ENCODE assay signal across 9 cellular contexts in genomic region chr1:84090447-84091244, GRCh38. TPM values are rescaled to one million over a fixed set of nuclear protein-coding genes. Genes with fewer than 3 reads are reported as not detected.
A peak's percentile ranks its signal among the peaks of the same experiment; 100 is the strongest.
DNase-seq lines count a peak whose midpoint lies in the region; ATAC-seq and TF ChIP-seq lines count a peak whose summit lies in the region.
"Had no signal": no experiment of that assay in that cellular context is flagged by ENCODE, and none has a peak within 500 bp of the region (broad histone marks: within the 10 kb centered on the region; RNA-seq: fewer than 3 reads in every experiment).

No MANE protein-coding gene starts in this region.

- DNase-seq in DMS153 (lab: John Stamatoyannopoulos, UW) (peak; percentile 64), DMS153 treated with DMSO at 0.1 percent for 48 hours (lab: John Stamatoyannopoulos, UW; ENCODE audit: unreplicated experiment) (no peak), H9 (no peak), NCI-H510A treated with DMSO at 0.1 percent for 48 hours (lab: John Stamatoyannopoulos, UW) (peak; percentile 85), mesenchymal stem cell (no peak), NOMO-1 treated with dmso at 0.1 percent for 144 hours (lab: John Stamatoyannopoulos, UW; ENCODE audit: unreplicated experiment) (no peak)
- no peak for DNase-seq in activated CD4-positive, CD25-positive, alpha-beta regulatory T cell (lab: John Stamatoyannopoulos, UW)

- peaks cover 0 to 9% (median 7%) of the 10 kb centered on the region in 3 experiments; a peak in 3 of 7 replicates for H3K36me3 Mint-ChIP-seq in H9 (ENCODE audit: insufficient read depth in 1 of 3, low read depth in 3 of 3)

- H3K9me3 Mint-ChIP-seq in H9: peaks cover 3 to 7% of the 10 kb centered on the region in 2 experiments; a peak in 3 of 5 replicates

- H3K27me3 Mint-ChIP-seq in H9 (ENCODE audit: low read depth): no peaks in the 10 kb centered on the region

- H3K4me2 ChIP-seq in H9 (ENCODE audit: insufficient read depth, insufficient read length, low read length) (no peak overlapping the region), mesenchymal stem cell (ENCODE audit: low read length, poor library complexity, severe bottlenecking) (no peak overlapping the region)

- H3K4me1 ChIP-seq in H9 (ENCODE audit: insufficient read depth, low read length): no peaks in the 10 kb centered on the region
- H3K4me1 ChIP-seq in mesenchymal stem cell (ENCODE audit: control insufficient read depth, insufficient read depth, low read depth, low read length): peaks cover 8% of the 10 kb centered on the region

- H4K91ac ChIP-seq in H9 (ENCODE audit: insufficient read length, low read depth, low read length) (no peak overlapping the region), mesenchymal stem cell (ENCODE audit: low read length) (no peak overlapping the region)

- H2BK5ac ChIP-seq in H9 (ENCODE audit: insufficient read length, low read length) (no peak overlapping the region), mesenchymal stem cell (ENCODE audit: low read depth, low read length, poor library complexity, severe bottlenecking) (no peak overlapping the region)

- H3K4ac ChIP-seq in H9 (ENCODE audit: low read depth, low read length) (no peak overlapping the region), mesenchymal stem cell (ENCODE audit: low read depth in 1 of 2, low read length in 2 of 2) (no peak overlapping the region)

- H2BK20ac ChIP-seq in H9 (ENCODE audit: low read depth, low read length, poor library complexity, severe bottlenecking): no peak overlapping the region

- H3K9ac ChIP-seq in H9 (ENCODE audit: extremely low read depth, insufficient read length, low read length) (no peak overlapping the region), mesenchymal stem cell (ENCODE audit: low read length) (no peak overlapping the region)

- H3K79me1 ChIP-seq in H9 (ENCODE audit: insufficient read depth, low read depth, low read length, poor library complexity, severe bottlenecking) (no peaks in the 10 kb centered on the region), mesenchymal stem cell (replicated peaks; ENCODE audit: low read length, poor library complexity, severe bottlenecking) (peaks cover 13% of the 10 kb centered on the region)

- H3K36me3 ChIP-seq in mesenchymal stem cell (ENCODE audit: control insufficient read depth in 1 of 2, insufficient read depth in 2 of 2, low read depth in 1 of 2, low read length in 2 of 2): peaks cover 0 to 7% of the 10 kb centered on the region in 2 experiments

- H3K27ac ChIP-seq in H9 (ENCODE audit: insufficient read length, low read depth, low read length) (no peak overlapping the region), mesenchymal stem cell (ENCODE audit: low read length, poor library complexity, severe bottlenecking) (no peak overlapping the region)
- H3K27ac ChIP-seq: 22Rv1 had no signal

- H3K18ac ChIP-seq in H9 (ENCODE audit: insufficient read length, low read depth, low read length) (no peak overlapping the region), mesenchymal stem cell (ENCODE audit: low read depth in 1 of 2, low read length in 2 of 2) (peak overlapping the region in 1 of 2 experiments; percentile 48)

- no peak overlapping the region for H3T11ph ChIP-seq in H9 (ENCODE audit: low read length)

- no peak overlapping the region for H3K4me3 Mint-ChIP-seq in H9

- H2BK15ac ChIP-seq in H9 (ENCODE audit: low read depth, low read length): no peak overlapping the region
- no peak overlapping the region for H2BK15ac ChIP-seq in mesenchymal stem cell (ENCODE audit: low read depth, poor library complexity, severe bottlenecking)

- no peak overlapping the region for H4K5ac ChIP-seq in H9 (ENCODE audit: insufficient read length, low read depth, low read length)

- H4K8ac ChIP-seq in H9 (replicated peaks; ENCODE audit: insufficient read length, low read depth, low read length) (no peak overlapping the region), mesenchymal stem cell (ENCODE audit: low read length) (no peak overlapping the region)

- ATAC-seq in HG03025 (IDR thresholded peaks at IDR 0.05; ENCODE audit: low FRiP score, unreplicated experiment): no peak

- no peaks in the 10 kb centered on the region for H3K23me2 ChIP-seq in H9 (ENCODE audit: insufficient read length, low read depth, low read length, poor library complexity, severe bottlenecking)

- H3K27ac Mint-ChIP-seq in H9: peak overlapping the region in 2 of 3 experiments; percentile 8 to 22; a peak in 1 of 7 replicates

- H2AK5ac ChIP-seq in H9 (ENCODE audit: insufficient read length, low read length) (no peak overlapping the region), mesenchymal stem cell (ENCODE audit: low read length, severe bottlenecking) (peak overlapping the region; percentile 3)

- H3K14ac ChIP-seq in H9 (ENCODE audit: insufficient read depth, low read length): no peak overlapping the region
- H3K14ac ChIP-seq in mesenchymal stem cell (ENCODE audit: low read length in 2 of 2): no peak overlapping the region

- no CpG with 5 or more reads among the region's 3 CpGs for WGBS in H9 (ENCODE audit: extremely low coverage, insufficient read length, low lambda C conversion rate)
- 100% methylated on average over 1 of the region's 3 CpGs for WGBS in mesenchymal stem cell

- H3K56ac ChIP-seq in H9 (ENCODE audit: insufficient read length, low read depth, low read length): no peak overlapping the region

- H3K23ac ChIP-seq in H9 (ENCODE audit: insufficient read length, low read depth, low read length) (no peak overlapping the region), mesenchymal stem cell (ENCODE audit: low read length in 2 of 2) (no peak overlapping the region)

- no peak for TF ChIP-seq CTCF in H9 (conservative IDR thresholded peaks at IDR 0.05)

- no peak overlapping the region for H3K4me3 ChIP-seq in mesenchymal stem cell (ENCODE audit: insufficient read depth in 1 of 2, low read depth in 1 of 2, low read length in 2 of 2)

- H3K27me3 ChIP-seq in H9 (ENCODE audit: insufficient read depth, low read length) (no peaks in the 10 kb centered on the region), mesenchymal stem cell (ENCODE audit: control insufficient read depth in 1 of 2, insufficient read depth in 1 of 2, low read length in 2 of 2) (no peaks in the 10 kb centered on the region)

- peaks cover 0 to 4% of the 10 kb centered on the region in 2 experiments; a peak in 1 of 4 replicates for H3K4me1 Mint-ChIP-seq in H9

- H2BK12ac ChIP-seq in H9 (ENCODE audit: insufficient read length, low read depth, low read length) (no peak overlapping the region), mesenchymal stem cell (ENCODE audit: low read length in 2 of 2) (no peak overlapping the region)

- no peaks in the 10 kb centered on the region for H3K79me2 ChIP-seq in H9 (ENCODE audit: insufficient read depth, low read length)

- H3K9me3 ChIP-seq in H9 (ENCODE audit: control insufficient read depth, low read depth, low read length): no peaks in the 10 kb centered on the region
- no peaks in the 10 kb centered on the region for H3K9me3 ChIP-seq in mesenchymal stem cell (ENCODE audit: control insufficient read depth, low read length)

- no peaks in the 10 kb centered on the region for H4K20me1 ChIP-seq in H9 (ENCODE audit: control insufficient read depth, insufficient read depth, insufficient read length)

- H2BK120ac ChIP-seq in H9 (ENCODE audit: low read depth, low read length, poor library complexity, severe bottlenecking) (no peak overlapping the region), mesenchymal stem cell (ENCODE audit: low read depth, low read length) (no peak overlapping the region)

- H2AFZ ChIP-seq in H9 (ENCODE audit: low read length): no peak overlapping the region
- no peak overlapping the region for H2AFZ ChIP-seq in mesenchymal stem cell (ENCODE audit: low read depth, low read length)

RNA-seq across cellular contexts. Expression of gene PRKACB, which starts 53.4 kb away (rescaled TPM):
- 20.7 and 22.1 TPM in 2 replicates for total RNA-seq in H9 (2021)
- 22.1 TPM for polyA plus RNA-seq in mesenchymal stem cell (2013, experiment 1 of 2)
- 22.0 TPM for polyA plus RNA-seq in mesenchymal stem cell (2013, experiment 2 of 2)

Comparison
In these comparisons a context has a peak if more than half of its experiments do, and no peak if none do; other contexts are left out.
1. DNase-seq: peak in DMS153 (single experiment) and NCI-H510A treated with DMSO at 0.1 percent for 48 hours (single experiment); none in DMS153 treated with DMSO at 0.1 percent for 48 hours (single experiment), H9 (single experiment), mesenchymal stem cell (single experiment), activated CD4-positive, CD25-positive, alpha-beta regulatory T cell (0 of 4) and NOMO-1 treated with dmso at 0.1 percent for 144 hours (single experiment).